In genomic region chr5:72703876-72704275, GRCh38 we compare ENCODE assay signal across 29 cellular contexts.
"Had no signal": no experiment of that assay in that cellular context is flagged by ENCODE, and none has a peak within 500 bp of the region (broad histone marks: within the 10 kb centered on the region; RNA-seq: fewer than 3 reads in every experiment).

No MANE protein-coding gene starts in this region.

- H3K9me3 Mint-ChIP-seq: stimulated activated effector memory CD8-positive, alpha-beta T cell treated with anti-CD3 and anti-CD28 coated beads, Interleukin-12 subunit alpha, Interleukin-12 subunit beta, amount 100 ng/mL, for 72 hours; stimulated activated naive CD8-positive, alpha-beta T cell treated with anti-CD3 and anti-CD28 coated beads, Interleukin-15, amount 100 ng/mL, for 72 hours; stimulated activated naive CD8-positive, alpha-beta T cell treated with anti-CD3 and anti-CD28 coated beads, Interleukin-15, Interleukin-2, amounts not matched to agents 100 ng/mL and 50 ng/mL, for 24 hours; type B pancreatic cell had no signal

- H3K4me3 Mint-ChIP-seq: stimulated activated effector memory CD8-positive, alpha-beta T cell treated with anti-CD3 and anti-CD28 coated beads, Interleukin-12 subunit alpha, Interleukin-12 subunit beta, amount 100 ng/mL, for 72 hours; stimulated activated memory B cell treated with anti-CD40 and anti-IgM and Interleukin-4, amounts not matched to agents 10 μg/mL and 1 μg/mL and 100 μg/mL, for 72 hours; stimulated activated naive B cell treated with anti-CD40 and anti-IgM and Interleukin-4, amounts not matched to agents 10 μg/mL and 1 μg/mL and 100 μg/mL, for 72 hours; stimulated activated naive CD8-positive, alpha-beta T cell treated with anti-CD3 and anti-CD28 coated beads, Interleukin-15, amount 100 ng/mL, for 72 hours; stimulated activated naive CD8-positive, alpha-beta T cell treated with anti-CD3 and anti-CD28 coated beads, Interleukin-15, Interleukin-2, amounts not matched to agents 100 ng/mL and 50 ng/mL, for 24 hours; type B pancreatic cell had no signal

- H3K4me1 Mint-ChIP-seq: stimulated activated effector memory CD8-positive, alpha-beta T cell treated with anti-CD3 and anti-CD28 coated beads, Interleukin-12 subunit alpha, Interleukin-12 subunit beta, amount 100 ng/mL, for 72 hours; stimulated activated memory B cell treated with anti-CD40 and anti-IgM and Interleukin-4, amounts not matched to agents 10 μg/mL and 1 μg/mL and 100 μg/mL, for 72 hours; stimulated activated naive B cell treated with anti-CD40 and anti-IgM and Interleukin-4, amounts not matched to agents 10 μg/mL and 1 μg/mL and 100 μg/mL, for 72 hours; stimulated activated naive CD8-positive, alpha-beta T cell treated with anti-CD3 and anti-CD28 coated beads, Interleukin-15, amount 100 ng/mL, for 72 hours had no signal

- H3K36me3 Mint-ChIP-seq: stimulated activated effector memory CD8-positive, alpha-beta T cell treated with anti-CD3 and anti-CD28 coated beads, Interleukin-12 subunit alpha, Interleukin-12 subunit beta, amount 100 ng/mL, for 72 hours; stimulated activated memory B cell treated with anti-CD40 and anti-IgM and Interleukin-4, amounts not matched to agents 10 μg/mL and 1 μg/mL and 100 μg/mL, for 72 hours; stimulated activated naive B cell treated with anti-CD40 and anti-IgM and Interleukin-4, amounts not matched to agents 10 μg/mL and 1 μg/mL and 100 μg/mL, for 72 hours; type B pancreatic cell had no signal

- H3K27me3 Mint-ChIP-seq: type B pancreatic cell had no signal

- ATAC-seq: stimulated activated memory B cell treated with anti-CD40 and anti-IgM and Interleukin-4, amounts not matched to agents 10 μg/mL and 1 μg/mL and 100 μg/mL, for 72 hours; stimulated activated naive B cell treated with anti-CD40 and anti-IgM and Interleukin-4, amounts not matched to agents 10 μg/mL and 1 μg/mL and 100 μg/mL, for 72 hours; stimulated activated naive CD8-positive, alpha-beta T cell treated with anti-CD3 and anti-CD28 coated beads, Interleukin-15, amount 100 ng/mL, for 72 hours; stimulated activated naive CD8-positive, alpha-beta T cell treated with anti-CD3 and anti-CD28 coated beads, Interleukin-15, Interleukin-2, amounts not matched to agents 100 U/mL and 50 U/mL, for 24 hours; upper lobe of right lung had no signal

- H3K4me1 ChIP-seq: stomach, suprapubic skin, testis, tibial artery, tibial nerve, transverse colon, upper lobe of left lung, upper lobe of right lung, uterus, vagina had no signal

- H3K27ac ChIP-seq: stomach, suprapubic skin, testis, thoracic aorta, thyroid gland, tibial artery, tibial nerve, transverse colon, upper lobe of left lung, upper lobe of right lung, uterus, vagina had no signal

- H3K27me3 ChIP-seq: testis, thyroid gland, tibial nerve, transverse colon, upper lobe of left lung, upper lobe of right lung, uterus, vagina had no signal

- DNase-seq: stimulated activated CD4-positive, alpha-beta T cell treated with anti-CD3 and anti-CD28 coated beads, Interleukin-2, amount 100 ng/mL, for 48 hours; stimulated activated CD4-positive, alpha-beta T cell treated with anti-CD3 and anti-CD28 coated beads, Interleukin-4, amount 100 ng/mL, for 1 hour; stimulated activated CD4-positive, alpha-beta T cell treated with anti-CD3 and anti-CD28 coated beads, Interleukin-4, amount 100 ng/mL, for 24 hours; stimulated activated CD4-positive, alpha-beta T cell treated with anti-CD3 and anti-CD28 coated beads, Interleukin-4, amount 100 ng/mL, for 4 hours; stimulated activated CD8-positive, alpha-beta memory T cell treated with anti-CD3 and anti-CD28 coated beads, Interleukin-4, amount 100 ng/mL, for 48 hours; stimulated activated naive B cell treated with anti-CD40 and anti-IgM and Interleukin-4, amounts not matched to agents 10 μg/mL and 1 μg/mL and 100 μg/mL, for 72 hours; stimulated activated naive CD4-positive, alpha-beta T cell; stimulated activated naive CD4-positive, alpha-beta T cell treated with Interleukin-2 at 50 U/mL for 16 hours; stimulated activated naive CD8-positive, alpha-beta T cell treated with anti-CD3 and anti-CD28 coated beads, Interleukin-15, amount 100 ng/mL, for 72 hours; stimulated activated naive CD8-positive, alpha-beta T cell treated with anti-CD3 and anti-CD28 coated beads, Interleukin-15, Interleukin-2, amounts not matched to agents 100 U/mL and 50 U/mL, for 24 hours; stomach; substantia nigra; testis; thyroid gland; tibial artery; transverse colon; trophoblast cell; upper lobe of left lung; upper lobe of right lung; uterus had no signal

- H3K36me3 ChIP-seq: stomach, suprapubic skin, thoracic aorta, thyroid gland, tibial artery, tibial nerve, transverse colon, upper lobe of left lung, upper lobe of right lung, uterus, vagina had no signal

- H3K27ac Mint-ChIP-seq: stimulated activated effector memory CD8-positive, alpha-beta T cell treated with anti-CD3 and anti-CD28 coated beads, Interleukin-12 subunit alpha, Interleukin-12 subunit beta, amount 100 ng/mL, for 72 hours; stimulated activated memory B cell treated with anti-CD40 and anti-IgM and Interleukin-4, amounts not matched to agents 10 μg/mL and 1 μg/mL and 100 μg/mL, for 72 hours; stimulated activated naive B cell treated with anti-CD40 and anti-IgM and Interleukin-4, amounts not matched to agents 10 μg/mL and 1 μg/mL and 100 μg/mL, for 72 hours; stimulated activated naive CD8-positive, alpha-beta T cell treated with anti-CD3 and anti-CD28 coated beads, Interleukin-15, amount 100 ng/mL, for 72 hours; stimulated activated naive CD8-positive, alpha-beta T cell treated with anti-CD3 and anti-CD28 coated beads, Interleukin-15, Interleukin-2, amounts not matched to agents 100 ng/mL and 50 ng/mL, for 24 hours; type B pancreatic cell had no signal

- H3K4me3 ChIP-seq: stomach, suprapubic skin, testis, thoracic aorta, thyroid gland, tibial artery, tibial nerve, transverse colon, upper lobe of left lung, upper lobe of right lung, uterus, vagina had no signal

- FAIRE-seq: urothelium cell line had no signal

- H3K9me3 ChIP-seq: suprapubic skin, testis, thoracic aorta, thyroid gland, tibial artery, transverse colon, upper lobe of right lung, uterus, vagina had no signal
